ENCODE assay signal across 1 cellular context in genomic region chr4:2368779-2369437, GRCh38.
TF ChIP-seq lines count a peak whose summit lies in the region.

No MANE protein-coding gene starts in this region.

TF ChIP-seq in H1, 55 proteins besides CTCF, POLR2A, EP300 and RAD21:
- TF ChIP-seq KDM1A (IDR thresholded peaks at IDR 0.05; ENCODE audit: borderline replicate concordance, low read length) (peak; percentile 41; the same call in 1 of the 2 replicates), JUN (IDR thresholded peaks at IDR 0.05; ENCODE audit: low read depth, low read length) (no peak), YY1 (IDR thresholded peaks at IDR 0.05; ENCODE audit: low read depth, low read length) (no peak)
